ENCODE assay signal across 7 cellular contexts in genomic region chr17:77829871-77830799, GRCh38.
DNase-seq lines count a peak whose midpoint lies in the region; ATAC-seq, FAIRE-seq and TF ChIP-seq lines count a peak whose summit lies in the region.

No MANE protein-coding gene starts in this region.

- H3K18ac ChIP-seq in IMR-90 (ENCODE audit: low read depth, low read length): no peak overlapping the region

- H3K9ac ChIP-seq in IMR-90 (ENCODE audit: low read depth, low read length): no peak overlapping the region
- H3K9ac ChIP-seq in kidney (ENCODE audit: low read length in 2 of 2): no peak overlapping the region

- H3K27me3 ChIP-seq in IMR-90 (ENCODE audit: control insufficient read depth, insufficient read depth, low read length): peaks cover 9% of the 10 kb centered on the region

- no peak overlapping the region for H2BK15ac ChIP-seq in IMR-90 (ENCODE audit: low read depth, low read length)

- H4K5ac ChIP-seq in IMR-90 (ENCODE audit: low read depth, low read length): no peak overlapping the region; the same call in 1 of the 2 replicates

- no peak overlapping the region; the same call in 1 of the 2 replicates for H3K4me2 ChIP-seq in IMR-90 (ENCODE audit: low read depth, low read length)

- H3K9me3 ChIP-seq in IMR-90 (ENCODE audit: control insufficient read depth, insufficient read depth, low read length): no peaks in the 10 kb centered on the region
- H3K9me3 ChIP-seq in kidney (ENCODE audit: control insufficient read depth in 1 of 2, low read length in 2 of 2): no peaks in the 10 kb centered on the region

- no peak overlapping the region; the same call in 1 of the 2 replicates for H4K91ac ChIP-seq in IMR-90 (ENCODE audit: insufficient read depth, low read depth, low read length)

- no peak overlapping the region; the same call in 1 of the 2 replicates for H3K4ac ChIP-seq in IMR-90 (ENCODE audit: low read depth, low read length)

- no peak for TF ChIP-seq POLR2A in IMR-90 (IDR thresholded peaks at IDR 0.05; ENCODE audit: low read depth, low read length)

- DNase-seq in IMR-90 (peak; percentile 72), astrocyte of the hippocampus (ENCODE audit: low read depth, low spot score) (peak; percentile 88), kidney (no peak), superior temporal gyrus (ENCODE audit: extremely low spot score) (peak; percentile 40), activated gamma-delta T cell treated with Interleukin-2 at 50 U/mL for 16 hours (no peak)
- no peak for DNase-seq in stimulated activated CD8-positive, alpha-beta memory T cell treated with anti-CD3 and anti-CD28 coated beads, Interleukin-4, amount 100 ng/mL, for 48 hours

- no peak overlapping the region for H2BK5ac ChIP-seq in IMR-90 (ENCODE audit: low read depth, low read length, poor library complexity, severe bottlenecking)

- no peak overlapping the region for H2AK5ac ChIP-seq in IMR-90 (ENCODE audit: low read depth, low read length)

- H3K56ac ChIP-seq in IMR-90 (ENCODE audit: extremely low read depth, insufficient read depth, low read length): no peak overlapping the region

- peak overlapping the region; percentile 49 for H2AK9ac ChIP-seq in IMR-90 (replicated peaks; ENCODE audit: low read depth, low read length, poor library complexity)

- no peak for TF ChIP-seq RAD21 in IMR-90 (IDR thresholded peaks at IDR 0.05; ENCODE audit: low read length)

- no peak overlapping the region for H2BK120ac ChIP-seq in IMR-90 (ENCODE audit: low read depth, low read length)

- peak overlapping the region; percentile 82 for H2AFZ ChIP-seq in IMR-90 (replicated peaks; ENCODE audit: low read length, poor library complexity)

- H3K23ac ChIP-seq in IMR-90 (ENCODE audit: low read depth, low read length): no peak overlapping the region

- in situ Hi-C loops in IMR-90 (cut with MboI; ENCODE audit: low sequenced_read_pairs): no loop called here

- H3K9me1 ChIP-seq in IMR-90 (ENCODE audit: insufficient read depth, low read length): no peaks in the 10 kb centered on the region; the same call in 1 of the 2 replicates

- dilution Hi-C loops in IMR-90 (cut with HindIII; ENCODE audit: low sequenced_read_pairs, unreplicated experiment): no loop called here

- H3K36me3 ChIP-seq in IMR-90 (ENCODE audit: control insufficient read depth, insufficient read depth, low read length): no peaks in the 10 kb centered on the region
- no peaks in the 10 kb centered on the region for H3K36me3 ChIP-seq in kidney (ENCODE audit: control insufficient read depth in 1 of 2, insufficient read depth in 2 of 2, low read length in 2 of 2)

- H2BK20ac ChIP-seq in IMR-90 (ENCODE audit: low read depth, low read length): no peak overlapping the region

- peak; percentile 78 for ATAC-seq in IMR-90 (ENCODE audit: low read depth)
- no peak for ATAC-seq in HG03025 (IDR thresholded peaks at IDR 0.05; ENCODE audit: low FRiP score, unreplicated experiment)

- peak overlapping the region in 1 of 2 experiments; percentile 56; a peak in 1 of 4 replicates for H4K8ac ChIP-seq in IMR-90 (ENCODE audit: low read depth in 2 of 2, low read length in 2 of 2)

- H3K4me1 ChIP-seq in IMR-90 (ENCODE audit: control insufficient read depth, insufficient read depth, low read length): peaks cover 14% of the 10 kb centered on the region
- peaks cover 9 to 20% of the 10 kb centered on the region in 2 donors for H3K4me1 ChIP-seq in kidney (ENCODE audit: control insufficient read depth in 1 of 2, insufficient read depth in 1 of 2, low read depth in 1 of 2, low read length in 2 of 2)

- BruUV-seq in IMR-90 (replicated peaks; lab: Mats Ljungman, UMichigan): no TSS peak

- no peak overlapping the region for H3K27ac ChIP-seq in IMR-90 (ENCODE audit: insufficient read depth, low read length)
- peak overlapping the region; percentile 66 to 76 for H3K27ac ChIP-seq in kidney (ENCODE audit: low read depth in 2 of 2, low read length in 2 of 2)

- no peak for FAIRE-seq in kidney (lab: Jason Lieb, UNC)

- no peak for TF ChIP-seq CTCF in IMR-90 (conservative IDR thresholded peaks at IDR 0.05; ENCODE audit: low read depth, low read length)
- TF ChIP-seq CTCF in kidney (IDR thresholded peaks at IDR 0.05; ENCODE audit: borderline replicate concordance, extremely low read depth, insufficient read depth): no peak

- H4K20me1 ChIP-seq in IMR-90 (ENCODE audit: insufficient read depth, low read length): no peaks in the 10 kb centered on the region

- H3K4me3 ChIP-seq in IMR-90 (ENCODE audit: insufficient read depth, low read depth, low read length) (no peak overlapping the region), kidney (ENCODE audit: low read length in 2 of 2) (no peak overlapping the region)

- CTCF ChIA-PET in IMR-90 (lab: Yijun Ruan, JAX): interaction anchor here (0.5 kb wide), 1 partner anchor 74 kb away, joined by 3 read pairs; no protein-coding TSS in a partner anchor

- no peak overlapping the region for H3K14ac ChIP-seq in IMR-90 (replicated peaks; ENCODE audit: low read depth, low read length)

- POLR2A ChIA-PET in IMR-90 (lab: Charles Lee; ENCODE audit: unreplicated experiment): no interaction called here

- no CpG with 5 or more reads among the region's 16 CpGs for WGBS in IMR-90 (ENCODE audit: extremely low coverage in 2 of 2, insufficient read length in 1 of 2), 2 experiments

- intact Hi-C loops in IMR-90 (cut with micrococcal nuclease) (no loop called here), kidney (cut with DNase I) (no loop called here)

- H3K79me1 ChIP-seq in IMR-90 (ENCODE audit: low read depth in 1 of 2, low read length in 2 of 2): no peaks in the 10 kb centered on the region

TF ChIP-seq in IMR-90, 13 proteins besides CTCF, POLR2A, EP300 and RAD21:
- no peak for TF ChIP-seq USF2 (IDR thresholded peaks at IDR 0.05; ENCODE audit: low read depth, low read length)
- TF ChIP-seq MXI1 (IDR thresholded peaks at IDR 0.05; ENCODE audit: borderline replicate concordance, low read depth, low read length): no peak
- no peak for TF ChIP-seq NFE2L2 (IDR thresholded peaks at IDR 0.05; ENCODE audit: low read depth, low read length)
- no peak for TF ChIP-seq CEBPB (IDR thresholded peaks at IDR 0.05; ENCODE audit: low read depth, low read length)
- TF ChIP-seq FOS (IDR thresholded peaks at IDR 0.05; ENCODE audit: low read depth, low read length): peak; percentile 55; the same call in 1 of the 2 replicates
- TF ChIP-seq RCOR1 (IDR thresholded peaks at IDR 0.05; ENCODE audit: insufficient replicate concordance, low read length): no peak
- no peak for TF ChIP-seq SMC3 (IDR thresholded peaks at IDR 0.05; ENCODE audit: low read depth, low read length)
- TF ChIP-seq MAFK (IDR thresholded peaks at IDR 0.05; ENCODE audit: low read depth, low read length): no peak
- no peak for TF ChIP-seq BHLHE40 (IDR thresholded peaks at IDR 0.05; ENCODE audit: low read depth, low read length)
- no peak for TF ChIP-seq CHD1 (IDR thresholded peaks at IDR 0.05; ENCODE audit: low read depth, low read length)
- TF ChIP-seq ELK1 (IDR thresholded peaks at IDR 0.05; ENCODE audit: borderline replicate concordance, low read depth, low read length): no peak
- TF ChIP-seq MAZ (IDR thresholded peaks at IDR 0.05; ENCODE audit: borderline replicate concordance, low read depth, low read length): peak; percentile 31; the same call in 1 of the 2 replicates
- TF ChIP-seq RFX5 (IDR thresholded peaks at IDR 0.05; ENCODE audit: low read depth, low read length): no peak

Comparison
In these comparisons a context has a peak if more than half of its experiments do, and no peak if none do; other contexts are left out.
1. DNase-seq: peak in IMR-90 (single experiment), astrocyte of the hippocampus (single experiment) and superior temporal gyrus (single experiment); none in kidney (single experiment), stimulated activated CD8-positive, alpha-beta memory T cell treated with anti-CD3 and anti-CD28 coated beads, Interleukin-4, amount 100 ng/mL, for 48 hours (single experiment) and activated gamma-delta T cell treated with Interleukin-2 at 50 U/mL for 16 hours (single experiment).